ENCODE assay signal across 1 cellular context in the genomic region with DNA sequence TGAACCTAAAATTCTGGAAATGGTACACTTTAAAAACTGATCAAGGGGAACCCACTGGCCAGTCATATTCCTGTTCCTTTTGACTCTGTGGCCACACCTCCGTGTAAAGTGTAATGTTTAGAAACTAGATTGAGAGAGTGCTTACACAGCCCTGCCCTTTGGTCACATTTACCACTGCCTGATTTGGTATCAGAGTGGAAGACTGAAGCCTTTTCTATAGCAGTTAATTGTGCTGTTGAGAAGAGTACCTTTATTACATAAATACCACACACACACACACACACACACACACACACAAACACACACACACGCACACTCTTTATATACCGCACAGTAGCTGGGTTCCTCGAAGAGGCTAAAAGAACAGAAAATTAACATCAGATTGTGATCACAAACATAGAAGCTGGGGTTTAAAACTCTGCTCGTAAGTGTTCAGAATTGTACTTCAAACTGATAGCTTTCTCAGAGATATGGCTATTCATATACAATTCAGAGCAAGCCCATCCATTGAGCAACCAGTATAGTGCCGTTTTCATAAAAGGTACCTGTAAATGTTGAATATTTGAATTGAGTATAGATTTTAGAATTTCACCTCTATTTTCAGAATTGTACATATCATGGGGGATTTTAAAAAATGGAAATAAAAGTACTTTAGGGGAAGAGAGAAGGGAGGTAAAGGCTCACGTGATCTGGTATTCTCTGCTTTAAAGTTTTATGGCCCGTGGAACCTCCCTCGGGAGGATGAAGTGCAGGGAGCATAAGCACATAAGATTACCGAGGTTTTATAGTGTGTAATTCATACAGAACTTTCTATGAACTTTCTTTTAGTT.
A peak's percentile ranks its signal among the peaks of the same experiment; 100 is the strongest.
TF ChIP-seq lines count a peak whose summit lies in the region.

No MANE protein-coding gene starts in this region.

TF ChIP-seq in GM12878, 131 proteins besides CTCF, POLR2A, EP300 and RAD21 (continued from another document):
- TF ChIP-seq, protein P1, sequence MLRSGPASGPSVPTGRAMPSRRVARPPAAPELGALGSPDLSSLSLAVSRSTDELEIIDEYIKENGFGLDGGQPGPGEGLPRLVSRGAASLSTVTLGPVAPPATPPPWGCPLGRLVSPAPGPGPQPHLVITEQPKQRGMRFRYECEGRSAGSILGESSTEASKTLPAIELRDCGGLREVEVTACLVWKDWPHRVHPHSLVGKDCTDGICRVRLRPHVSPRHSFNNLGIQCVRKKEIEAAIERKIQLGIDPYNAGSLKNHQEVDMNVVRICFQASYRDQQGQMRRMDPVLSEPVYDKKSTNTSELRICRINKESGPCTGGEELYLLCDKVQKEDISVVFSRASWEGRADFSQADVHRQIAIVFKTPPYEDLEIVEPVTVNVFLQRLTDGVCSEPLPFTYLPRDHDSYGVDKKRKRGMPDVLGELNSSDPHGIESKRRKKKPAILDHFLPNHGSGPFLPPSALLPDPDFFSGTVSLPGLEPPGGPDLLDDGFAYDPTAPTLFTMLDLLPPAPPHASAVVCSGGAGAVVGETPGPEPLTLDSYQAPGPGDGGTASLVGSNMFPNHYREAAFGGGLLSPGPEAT (IDR thresholded peaks at IDR 0.05; ENCODE audit: low read depth) = 0 out of 2 replicates have a peak, but pooled peaks have one; percentile 51
- TF ChIP-seq IRF4 (IDR thresholded peaks at IDR 0.05; ENCODE audit: low read depth, low read length) (0 out of 2 replicates have a peak, but pooled peaks have one; percentile 33), BHLHE40 (IDR thresholded peaks at IDR 0.05; ENCODE audit: borderline replicate concordance in 1 of 2, low read depth in 2 of 2, low read length in 1 of 2) (peak; percentile 64; a peak in 3 of 4 replicates), ZNF384 (IDR thresholded peaks at IDR 0.05; ENCODE audit: borderline replicate concordance, low read depth, low read length) (no peak), IKZF2 (IDR thresholded peaks at IDR 0.05) (peak in 1 of 2 experiments; percentile 66; a peak in 2 of 4 replicates), STAT3 (IDR thresholded peaks at IDR 0.05; ENCODE audit: low read depth, low read length) (0 out of 2 replicates have a peak, but pooled peaks have one; percentile 30), NR2C1 (IDR thresholded peaks at IDR 0.05) (no peak), RUNX3 (IDR thresholded peaks at IDR 0.05; ENCODE audit: low read length) (peak; percentile 72), CHD2 (IDR thresholded peaks at IDR 0.05; ENCODE audit: borderline replicate concordance, low read depth, low read length) (0 out of 2 replicates have a peak, but pooled peaks have one; percentile 38), EZH2 (IDR thresholded peaks at IDR 0.05; ENCODE audit: borderline replicate concordance, control insufficient read depth, low read depth, low read length) (no peak), NBN (IDR thresholded peaks at IDR 0.05) (peak; percentile 91), ATF7 (IDR thresholded peaks at IDR 0.05; ENCODE audit: low read depth) (peak; percentile 51; the same call in 1 of the 2 replicates), SRF (IDR thresholded peaks at IDR 0.05; ENCODE audit: low read depth in 2 of 2, low read length in 2 of 2) (0 out of 4 replicates have a peak, but pooled peaks of 1 of the 2 experiments have one; percentile 39), POU2F2 (IDR thresholded peaks at IDR 0.05; ENCODE audit: borderline replicate concordance, low read depth, low read length) (0 out of 3 replicates have a peak, but pooled peaks have one; percentile 15), JUNB (IDR thresholded peaks at IDR 0.05) (peak; percentile 60), MTA2 (IDR thresholded peaks at IDR 0.05; ENCODE audit: low read depth) (peak; percentile 76), RAD51 (IDR thresholded peaks at IDR 0.05) (peak; percentile 81), SMARCA5 (IDR thresholded peaks at IDR 0.05) (0 out of 2 replicates have a peak, but pooled peaks have one; percentile 47), PAX5 (IDR thresholded peaks at IDR 0.05; ENCODE audit: borderline replicate concordance, low read depth, low read length) (0 out of 2 replicates have a peak, but pooled peaks have one; percentile 35), NR2C2 (IDR thresholded peaks at IDR 0.05; ENCODE audit: borderline replicate concordance, control insufficient read depth, insufficient read length, low read depth) (no peak)
- TF ChIP-seq, protein P2, sequence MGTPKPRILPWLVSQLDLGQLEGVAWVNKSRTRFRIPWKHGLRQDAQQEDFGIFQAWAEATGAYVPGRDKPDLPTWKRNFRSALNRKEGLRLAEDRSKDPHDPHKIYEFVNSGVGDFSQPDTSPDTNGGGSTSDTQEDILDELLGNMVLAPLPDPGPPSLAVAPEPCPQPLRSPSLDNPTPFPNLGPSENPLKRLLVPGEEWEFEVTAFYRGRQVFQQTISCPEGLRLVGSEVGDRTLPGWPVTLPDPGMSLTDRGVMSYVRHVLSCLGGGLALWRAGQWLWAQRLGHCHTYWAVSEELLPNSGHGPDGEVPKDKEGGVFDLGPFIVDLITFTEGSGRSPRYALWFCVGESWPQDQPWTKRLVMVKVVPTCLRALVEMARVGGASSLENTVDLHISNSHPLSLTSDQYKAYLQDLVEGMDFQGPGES (IDR thresholded peaks at IDR 0.05) = no peak
